24 cellular contexts compared by ENCODE assay signal in the genomic region with DNA sequence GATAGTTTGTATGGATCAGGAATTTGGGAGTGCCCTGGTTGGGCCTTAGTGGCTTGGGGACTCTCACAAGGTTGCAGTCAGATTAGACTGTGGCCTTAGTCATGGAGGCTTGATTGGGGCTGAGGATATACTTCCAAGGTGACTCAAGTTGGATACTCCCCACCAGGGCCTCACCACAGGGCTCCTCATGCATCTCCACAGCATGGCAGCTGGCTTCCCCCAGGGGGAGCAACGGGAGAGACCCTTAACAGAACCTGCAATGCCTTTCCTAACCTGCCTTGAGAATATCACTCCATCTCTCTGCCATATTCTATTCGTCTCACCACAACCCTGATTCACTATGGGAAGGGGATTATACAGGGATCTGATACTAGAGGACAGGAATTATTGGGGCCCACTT.
"Had no signal": no experiment of that assay in that cellular context is flagged by ENCODE, and none has a peak within 500 bp of the region (broad histone marks: within the 10 kb centered on the region; RNA-seq: fewer than 3 reads in every experiment).

No MANE protein-coding gene starts in this region.

- H3K4me1 Mint-ChIP-seq: naive thymus-derived CD8-positive, alpha-beta T cell; stimulated activated memory B cell treated with anti-CD40 and anti-IgM and Interleukin-4, amounts not matched to agents 10 μg/mL and 1 μg/mL and 100 μg/mL, for 72 hours had no signal

- H2AFZ ChIP-seq: hepatocyte had no signal

- H3K4me3 ChIP-seq: esophagus squamous epithelium, hepatocyte, mucosa of descending colon, psoas muscle, spleen, tibial artery, upper lobe of right lung, vagina had no signal

- H3K4me3 Mint-ChIP-seq: effector memory CD8-positive, alpha-beta T cell; naive thymus-derived CD8-positive, alpha-beta T cell; stimulated activated memory B cell treated with anti-CD40 and anti-IgM and Interleukin-4, amounts not matched to agents 10 μg/mL and 1 μg/mL and 100 μg/mL, for 72 hours; stimulated activated naive CD8-positive, alpha-beta T cell treated with anti-CD3 and anti-CD28 coated beads, Interleukin-15, Interleukin-2, amounts not matched to agents 100 ng/mL and 50 ng/mL, for 24 hours had no signal

- H3K27ac ChIP-seq: esophagus squamous epithelium, hepatocyte, neutrophil, psoas muscle, spleen, tibial artery, upper lobe of right lung, vagina had no signal

- H3K9me3 ChIP-seq: esophagus squamous epithelium, mucosa of descending colon, neutrophil, psoas muscle, upper lobe of right lung, vagina had no signal

- H3K4me1 ChIP-seq: esophagus squamous epithelium, psoas muscle, spleen, tibial artery, upper lobe of right lung, vagina had no signal

- H3K36me3 Mint-ChIP-seq: stimulated activated memory B cell treated with anti-CD40 and anti-IgM and Interleukin-4, amounts not matched to agents 10 μg/mL and 1 μg/mL and 100 μg/mL, for 72 hours had no signal

- H3K4me2 ChIP-seq: hepatocyte had no signal

- ATAC-seq: effector memory CD8-positive, alpha-beta T cell; left lobe of liver; mucosa of descending colon; naive thymus-derived CD8-positive, alpha-beta T cell; psoas muscle; sciatic nerve; stimulated activated memory B cell treated with anti-CD40 and anti-IgM and Interleukin-4, amounts not matched to agents 10 μg/mL and 1 μg/mL and 100 μg/mL, for 72 hours had no signal

- DNase-seq: effector memory CD8-positive, alpha-beta T cell; esophagus squamous epithelium; foreskin fibroblast; head of caudate nucleus; kidney glomerular epithelial cell; mammary epithelial cell; mucosa of descending colon; naive thymus-derived CD8-positive, alpha-beta T cell; psoas muscle; retina; spleen; stimulated activated CD4-positive, alpha-beta T cell treated with anti-CD3 and anti-CD28 coated beads, Interleukin-15, amount 100 ng/mL, for 24 hours; stimulated activated CD4-positive, alpha-beta T cell treated with anti-CD3 and anti-CD28 coated beads, Interleukin-1b, Interleukin-23, amount 100 ng/mL, for 48 hours; stimulated activated CD4-positive, alpha-beta T cell treated with anti-CD3 and anti-CD28 coated beads, Interleukin-4, amount 100 ng/mL, for 24 hours; tibial artery; upper lobe of right lung had no signal

- H3K27me3 ChIP-seq: esophagus squamous epithelium, hepatocyte, neutrophil, spleen, tibial artery, upper lobe of right lung, vagina had no signal

- FAIRE-seq: islet of Langerhans had no signal

- H3K27ac Mint-ChIP-seq: effector memory CD8-positive, alpha-beta T cell; naive thymus-derived CD8-positive, alpha-beta T cell; stimulated activated memory B cell treated with anti-CD40 and anti-IgM and Interleukin-4, amounts not matched to agents 10 μg/mL and 1 μg/mL and 100 μg/mL, for 72 hours; stimulated activated naive CD8-positive, alpha-beta T cell treated with anti-CD3 and anti-CD28 coated beads, Interleukin-15, Interleukin-2, amounts not matched to agents 100 ng/mL and 50 ng/mL, for 24 hours had no signal

- H3K36me3 ChIP-seq: esophagus squamous epithelium, neutrophil, spleen, tibial artery, upper lobe of right lung, vagina had no signal
